Comparison of ENCODE assay signal across 8 cellular contexts in the genomic region with DNA sequence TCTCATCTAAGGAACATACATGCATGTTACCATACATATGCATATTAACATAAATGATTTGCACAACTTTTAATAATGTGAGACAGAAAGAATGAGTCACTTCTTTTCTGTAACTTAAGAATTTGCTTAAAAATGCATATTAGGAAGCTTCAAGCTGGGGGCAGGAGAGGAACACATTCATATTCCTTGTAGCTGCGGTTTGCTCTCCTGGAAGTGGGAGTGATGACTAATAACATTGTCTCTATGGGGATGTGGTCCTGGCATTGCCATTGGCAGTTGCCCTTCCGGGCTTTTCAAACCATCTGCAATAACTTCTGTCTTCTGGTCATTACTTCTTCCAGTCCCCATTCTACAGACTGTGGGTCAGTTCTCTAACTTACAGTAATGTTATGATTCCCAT. TPM values are rescaled to one million over a fixed set of nuclear protein-coding genes. Genes with fewer than 3 reads are reported as not detected.
DNase-seq lines count a peak whose midpoint lies in the region; ATAC-seq, FAIRE-seq and TF ChIP-seq lines count a peak whose summit lies in the region.

No MANE protein-coding gene starts in this region.

- intact Hi-C loops in activated CD4-positive, alpha-beta T cell treated with anti-CD3 and anti-CD28 coated beads for 36 hours (cut with DNase I, micrococcal nuclease), result no loop called here

- peak; percentile 53 for DNase-seq in Ammon's horn (ENCODE audit: low spot score)
- DNase-seq in LHCN-M2 (ENCODE audit: low read depth), result peak; percentile 96
- peak; percentile 65 for DNase-seq in keratinocyte (ENCODE audit: low read depth, low spot score)
- no peak for DNase-seq in SHP77 treated with DMSO at 0.1 percent for 48 hours (lab: John Stamatoyannopoulos, UW)
- DNase-seq in stimulated activated naive CD4-positive, alpha-beta T cell (lab: John Stamatoyannopoulos, UW), result no peak
- DNase-seq in activated CD4-positive, alpha-beta T cell treated with anti-CD3 and anti-CD28 coated beads for 36 hours, result no peak

- H2AFZ ChIP-seq in keratinocyte (ENCODE audit: control insufficient read depth, low read length), result no peak overlapping the region

- TF ChIP-seq CTCF in keratinocyte (optimal IDR thresholded peaks at IDR 0.05 in 1 of 3, IDR thresholded peaks at IDR 0.05 in 1 of 3, conservative IDR thresholded peaks at IDR 0.05 in 1 of 3; ENCODE audit: extremely low read depth in 1 of 3, insufficient read depth in 2 of 3, low read length in 3 of 3), result peak in 1 of 3 experiments; percentile 22

- H3K4me1 Mint-ChIP-seq in activated T-helper 17 cell treated with anti-CD3 and anti-CD28 coated beads, Interleukin-2, amount 50 U/mL, for 72 hours, result no peaks in the 10 kb centered on the region
- peaks cover 17% of the 10 kb centered on the region for H3K4me1 Mint-ChIP-seq in activated CD4-positive, alpha-beta T cell treated with anti-CD3 and anti-CD28 coated beads for 36 hours

- H3K9me3 ChIP-seq in keratinocyte (ENCODE audit: control insufficient read depth, low read depth, low read length), result no peaks in the 10 kb centered on the region

- no peak overlapping the region for H3K27ac Mint-ChIP-seq in activated T-helper 17 cell treated with anti-CD3 and anti-CD28 coated beads, Interleukin-2, amount 50 U/mL, for 72 hours
- H3K27ac Mint-ChIP-seq in activated CD4-positive, alpha-beta T cell treated with anti-CD3 and anti-CD28 coated beads for 36 hours, result no peak overlapping the region

- POLR2A ChIA-PET in activated CD4-positive, alpha-beta T cell treated with anti-CD3 and anti-CD28 coated beads for 36 hours (lab: Charles Lee), result no interaction called here

- dilution Hi-C loops in keratinocyte (cut with MboI; ENCODE audit: extremely low pct_ligation_motif_present, low sequenced_read_pairs), result no loop called here

- CTCF ChIA-PET in activated CD4-positive, alpha-beta T cell treated with anti-CD3 and anti-CD28 coated beads for 36 hours (lab: Charles Lee), result interaction anchor here (1.0 to 1.2 kb wide), 2 partner anchors 15 to 538 kb away, joined by 3 read pairs; no protein-coding TSS in a partner anchor

- ATAC-seq in activated T-helper 17 cell treated with anti-CD3 and anti-CD28 coated beads, Interleukin-2, amount 50 U/mL, for 72 hours (replicated peaks), result peak; percentile 69
- ATAC-seq in activated CD4-positive, alpha-beta T cell treated with anti-CD3 and anti-CD28 coated beads for 36 hours, result no peak
- no peak for ATAC-seq in HG02798 (IDR thresholded peaks at IDR 0.05; ENCODE audit: poor library complexity, unreplicated experiment)

- H3K9me3 Mint-ChIP-seq in activated T-helper 17 cell treated with anti-CD3 and anti-CD28 coated beads, Interleukin-2, amount 50 U/mL, for 72 hours, result no peaks in the 10 kb centered on the region
- no peaks in the 10 kb centered on the region for H3K9me3 Mint-ChIP-seq in activated CD4-positive, alpha-beta T cell treated with anti-CD3 and anti-CD28 coated beads for 36 hours (ENCODE audit: low read depth)

- peak; percentile 92 for FAIRE-seq in keratinocyte (lab: Jason Lieb, UNC)

- H3K4me3 Mint-ChIP-seq in activated T-helper 17 cell treated with anti-CD3 and anti-CD28 coated beads, Interleukin-2, amount 50 U/mL, for 72 hours, result no peak overlapping the region
- H3K4me3 Mint-ChIP-seq in activated CD4-positive, alpha-beta T cell treated with anti-CD3 and anti-CD28 coated beads for 36 hours, result no peak overlapping the region

- H3K27me3 ChIP-seq in keratinocyte (ENCODE audit: control insufficient read depth, extremely low read depth, insufficient read depth, low read length), result no peaks in the 10 kb centered on the region

- H3K79me2 ChIP-seq in keratinocyte (ENCODE audit: control insufficient read depth, insufficient read depth, low read length), result no peaks in the 10 kb centered on the region

- no peaks in the 10 kb centered on the region for H3K36me3 Mint-ChIP-seq in activated T-helper 17 cell treated with anti-CD3 and anti-CD28 coated beads, Interleukin-2, amount 50 U/mL, for 72 hours (ENCODE audit: low read depth)
- H3K36me3 Mint-ChIP-seq in activated CD4-positive, alpha-beta T cell treated with anti-CD3 and anti-CD28 coated beads for 36 hours (ENCODE audit: low read depth), result no peaks in the 10 kb centered on the region

- no peaks in the 10 kb centered on the region for H3K27me3 Mint-ChIP-seq in activated T-helper 17 cell treated with anti-CD3 and anti-CD28 coated beads, Interleukin-2, amount 50 U/mL, for 72 hours
- no peaks in the 10 kb centered on the region for H3K27me3 Mint-ChIP-seq in activated CD4-positive, alpha-beta T cell treated with anti-CD3 and anti-CD28 coated beads for 36 hours

- no peak overlapping the region for H3K4me3 ChIP-seq in keratinocyte (ENCODE audit: control insufficient read depth in 2 of 3, extremely low read depth in 1 of 3, insufficient read depth in 2 of 3, low read depth in 1 of 3, low read length in 3 of 3)

- H3K4me2 ChIP-seq in keratinocyte (ENCODE audit: control insufficient read depth, extremely low read depth, insufficient read depth, low read depth, low read length), result peak overlapping the region; percentile 31

- H4K20me1 ChIP-seq in keratinocyte (ENCODE audit: control insufficient read depth, extremely low read depth, insufficient read depth, low read length), result no peaks in the 10 kb centered on the region

- H3K36me3 ChIP-seq in keratinocyte (ENCODE audit: control insufficient read depth in 2 of 2, extremely low read depth in 1 of 2, insufficient read depth in 2 of 2, low read length in 2 of 2), result no peaks in the 10 kb centered on the region

- no peak overlapping the region for H3K27ac ChIP-seq in keratinocyte (ENCODE audit: control insufficient read depth, insufficient read depth, low read length)

- H3K9ac ChIP-seq in keratinocyte (ENCODE audit: control insufficient read depth, extremely low read depth, insufficient read depth, low read length), result no peak overlapping the region

- peaks cover 18% of the 10 kb centered on the region for H3K4me1 ChIP-seq in keratinocyte (ENCODE audit: control insufficient read depth, extremely low read depth, insufficient read depth, low read length)

- H3K9me1 ChIP-seq in keratinocyte (ENCODE audit: control insufficient read depth, extremely low read depth, insufficient read depth, low read length), result no peaks in the 10 kb centered on the region

RNA-seq across cellular contexts. Expression of a gene that starts 15.6 kb away (rescaled TPM):
- 20.1 and 30.3 TPM in 2 replicates for total RNA-seq in LHCN-M2 (2014; rRNA removed)
- polyA plus RNA-seq in LHCN-M2 (2012), result 10.3 TPM
- total RNA-seq in activated T-helper 17 cell treated with anti-CD3 and anti-CD28 coated beads, Interleukin-2, amount 50 U/mL, for 72 hours, result 1 to 10 TPM; 7.9 to 8.0 TPM
- polyA plus RNA-seq in keratinocyte, result 1.6 to 3.5 TPM (median 1.8 TPM) in 3 replicates
- 2.8 TPM for polyA plus RNA-seq in keratinocyte (2011; ENCODE audit: low read depth)
- 2.2 and 3.7 TPM in 2 replicates for polyA plus RNA-seq in keratinocyte (2011; cell fraction: cytosol; rRNA removed)
- 4.2 and 6.8 TPM in 2 replicates for polyA plus RNA-seq in keratinocyte (2011; cell fraction: nucleus; rRNA removed)
- 3.4 and 11.5 TPM in 2 replicates for polyA plus RNA-seq in keratinocyte (2012; ENCODE audit: low replicate concordance)
- polyA minus RNA-seq in keratinocyte, result 1.2 to 2.4 TPM (median 1.7 TPM) in 3 replicates
- 9.0 TPM for polyA minus RNA-seq in keratinocyte (2011; cell fraction: cytosol; rRNA and poly(A)+ RNA removed)
- 6.3 and 7.5 TPM in 2 replicates for polyA minus RNA-seq in keratinocyte (2011; cell fraction: nucleus; rRNA and poly(A)+ RNA removed)
- total RNA-seq in activated CD4-positive, alpha-beta T cell treated with anti-CD3 and anti-CD28 coated beads for 36 hours, result 1 to 10 TPM; 5.1 to 6.8 TPM

Comparison
In these comparisons a context has a peak if more than half of its experiments do, and no peak if none do; other contexts are left out.
1. DNase-seq: peak in Ammon's horn (single experiment), LHCN-M2 (single experiment) and keratinocyte (single experiment); none in SHP77 treated with DMSO at 0.1 percent for 48 hours (single experiment), stimulated activated naive CD4-positive, alpha-beta T cell (0 of 6) and activated CD4-positive, alpha-beta T cell treated with anti-CD3 and anti-CD28 coated beads for 36 hours (single experiment).